In genomic region chr11:118608268-118609214, GRCh38 we compare ENCODE assay signal across 1 cellular context.
TF ChIP-seq lines count a peak whose summit lies in the region.

No MANE protein-coding gene starts in this region.

TF ChIP-seq in GM12878, 131 proteins besides CTCF, POLR2A, EP300 and RAD21 (continued from another document):
- TF ChIP-seq ZBTB33 (IDR thresholded peaks at IDR 0.05) (peak; percentile 62; the same call in 1 of the 2 replicates), MYC (IDR thresholded peaks at IDR 0.05; ENCODE audit: insufficient read depth, insufficient read length, insufficient replicate concordance, low read length, severe bottlenecking) (no peak), HDGF (IDR thresholded peaks at IDR 0.05) (peak; percentile 44; the same call in 1 of the 2 replicates), CHD2 (IDR thresholded peaks at IDR 0.05; ENCODE audit: borderline replicate concordance, low read depth, low read length) (no peak), BACH1 (IDR thresholded peaks at IDR 0.05; ENCODE audit: borderline replicate concordance) (peak; percentile 54; the same call in 1 of the 2 replicates), GATAD2B (conservative IDR thresholded peaks at IDR 0.05; ENCODE audit: low read depth) (0 out of 2 replicates have a peak, but pooled peaks have one; percentile 8), IKZF1 (conservative IDR thresholded peaks at IDR 0.05) (peak; percentile 60; the same call in 1 of the 2 replicates), MAX (IDR thresholded peaks at IDR 0.05; ENCODE audit: low read depth, low read length) (0 out of 2 replicates have a peak, but pooled peaks have one; percentile 40), SPI1 (IDR thresholded peaks at IDR 0.05; ENCODE audit: borderline replicate concordance, insufficient read depth, low read depth, low read length) (no peak), CHD1 (IDR thresholded peaks at IDR 0.05; ENCODE audit: low read depth, low read length) (no peak), MLLT1 (IDR thresholded peaks at IDR 0.05) (no peak), TCF3 (IDR thresholded peaks at IDR 0.05; ENCODE audit: borderline replicate concordance, insufficient read depth, low read depth, low read length) (no peak), CHD4 (IDR thresholded peaks at IDR 0.05) (no peak), EGR1 (IDR thresholded peaks at IDR 0.05; ENCODE audit: borderline replicate concordance in 1 of 2, low read depth in 2 of 2, low read length in 2 of 2) (peak in 1 of 2 experiments; percentile 35; a peak in 1 of 3 replicates)
